In the genomic region with DNA sequence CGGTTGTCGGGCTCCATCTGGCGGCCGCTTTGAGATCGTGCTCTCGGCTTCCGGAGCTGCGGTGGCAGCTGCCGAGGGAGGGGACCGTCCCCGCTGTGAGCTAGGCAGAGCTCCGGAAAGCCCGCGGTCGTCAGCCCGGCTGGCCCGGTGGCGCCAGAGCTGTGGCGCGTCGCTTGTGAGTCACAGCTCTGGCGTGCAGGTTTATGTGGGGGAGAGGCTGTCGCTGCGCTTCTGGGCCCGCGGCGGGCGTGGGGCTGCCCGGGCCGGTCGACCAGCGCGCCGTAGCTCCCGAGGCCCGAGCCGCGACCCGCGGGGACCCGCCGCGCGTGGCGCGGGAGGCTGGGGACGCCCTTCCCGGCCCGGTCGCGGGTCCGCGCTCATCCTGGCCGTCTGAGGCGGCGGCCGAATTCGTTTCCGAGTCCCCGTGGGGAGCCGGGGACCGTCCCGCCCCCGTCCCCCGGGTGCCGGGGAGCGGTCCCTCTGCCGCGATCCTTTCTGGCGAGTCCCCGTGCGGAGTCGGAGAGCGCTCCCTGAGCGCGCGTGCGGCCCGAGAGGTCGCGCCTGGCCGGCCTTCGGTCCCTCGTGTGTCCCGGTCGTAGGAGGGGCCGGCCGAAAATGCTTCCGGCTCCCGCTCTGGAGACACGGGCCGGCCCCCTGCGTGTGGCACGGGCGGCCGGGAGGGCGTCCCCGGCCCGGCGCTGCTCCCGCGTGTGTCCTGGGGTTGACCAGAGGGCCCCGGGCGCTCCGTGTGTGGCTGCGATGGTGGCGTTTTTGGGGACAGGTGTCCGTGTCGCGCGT, we compare ENCODE assay signal across 7 cellular contexts.
A peak's percentile ranks its signal among the peaks of the same experiment; 100 is the strongest.
DNase-seq lines count a peak whose midpoint lies in the region; ATAC-seq, FAIRE-seq and TF ChIP-seq lines count a peak whose summit lies in the region.
"Not testable (repeated sequence)": the region's sequence is repeated elsewhere in the genome, so short reads cannot be mapped to it uniquely, and the experiment has no call there.

No MANE protein-coding gene starts in this region.

- H4K20me1 ChIP-seq in GM12878 (ENCODE audit: control insufficient read depth, insufficient read depth), result not testable (repeated sequence)

- H3K27me3 Mint-ChIP-seq in activated B cell treated with CpG ODN at 0.5 μM for 24 hours, result not testable (repeated sequence)

- TF ChIP-seq POLR2A in GM12878 (IDR thresholded peaks at IDR 0.05; ENCODE audit: low read depth, low read length), result not testable (repeated sequence)

- intact Hi-C loops in activated B cell treated with CpG ODN at 0.5 μM for 24 hours (cut with micrococcal nuclease); GM12878 (cut with micrococcal nuclease; ENCODE audit: unreplicated experiment); heart right ventricle (cut with DNase I); sciatic nerve (cut with DNase I): not testable (repeated sequence)

- H3K4me2 ChIP-seq in GM12878 (ENCODE audit: control insufficient read depth, insufficient read depth), result not testable (repeated sequence)

- H3K9me3 Mint-ChIP-seq in activated B cell treated with CpG ODN at 0.5 μM for 24 hours, result not testable (repeated sequence)

- TF ChIP-seq RAD21 in GM12878 (IDR thresholded peaks at IDR 0.05; ENCODE audit: insufficient read depth, low read depth, low read length), result not testable (repeated sequence)

- not testable (repeated sequence) for H2AFZ ChIP-seq in GM12878 (ENCODE audit: control insufficient read depth, low read depth, low read length)

- H3K79me2 ChIP-seq in GM12878 (ENCODE audit: control insufficient read depth, insufficient read depth, low read length), result not testable (repeated sequence)

- H3K9me3 ChIP-seq in GM12878 (replicated peaks; ENCODE audit: control insufficient read depth, insufficient read depth, low read length); heart right ventricle; lung (ENCODE audit: control insufficient read depth in 2 of 2, insufficient read depth in 1 of 2, low read length in 1 of 2): not testable (repeated sequence)

- H3K36me3 Mint-ChIP-seq in activated B cell treated with CpG ODN at 0.5 μM for 24 hours (ENCODE audit: low read depth), result not testable (repeated sequence)

- not testable (repeated sequence) for H3K27ac ChIP-seq in GM12878 (ENCODE audit: control insufficient read depth, insufficient read depth); heart right ventricle; lung (ENCODE audit: low read depth in 1 of 2, low read length in 1 of 2)

- not testable (repeated sequence) for H3K27me3 ChIP-seq in GM12878 (replicated peaks in 1 of 2; ENCODE audit: control insufficient read depth in 2 of 2, insufficient read depth in 2 of 2, low read length in 1 of 2); heart right ventricle; lung (ENCODE audit: control insufficient read depth, insufficient read depth)

- FAIRE-seq in GM12878 (lab: Jason Lieb, UNC), result not testable (repeated sequence)

- not testable (repeated sequence) for BruUV-seq in GM12878 (replicated peaks; lab: Mats Ljungman, UMichigan)

- RAD21 ChIA-PET in GM12878 (lab: Charles Lee; ENCODE audit: unreplicated experiment), result not testable (repeated sequence)

- not testable (repeated sequence) for H3K4me3 ChIP-seq in GM12878, heart right ventricle, lung

- peak; percentile 92 for ATAC-seq in GM19372 (IDR thresholded peaks at IDR 0.05; ENCODE audit: low read depth, unreplicated experiment)
- peak; percentile 97 for ATAC-seq in HG03520 (IDR thresholded peaks at IDR 0.05; ENCODE audit: unreplicated experiment)
- peak; percentile 100 for ATAC-seq in activated B cell treated with CpG ODN at 0.5 μM for 24 hours (ENCODE audit: low read depth)
- peak; percentile 100 for ATAC-seq in GM12878
- peak; percentile 90 to 100 (median 100) for ATAC-seq in heart right ventricle
- ATAC-seq in lung (ENCODE audit: insufficient read depth, low FRiP score), result peak; percentile 90
- ATAC-seq in sciatic nerve, result peak; percentile 98

- CTCF ChIA-PET in activated B cell treated with CpG ODN at 0.5 μM for 24 hours (lab: Charles Lee); GM12878 (lab: Yijun Ruan, JAX): not testable (repeated sequence)

- no CpG with 5 or more reads among the region's 111 CpGs for WGBS in GM12878 (ENCODE audit: insufficient coverage, insufficient replicate concordance, low lambda C conversion rate, missing lambda C conversion rate)
- no CpG with 5 or more reads among the region's 111 CpGs for WGBS in heart right ventricle, 2 donors
- no CpG with 5 or more reads among the region's 111 CpGs for WGBS in lung, 2 donors

- not testable (repeated sequence) for DNase-seq in activated B cell treated with CpG ODN at 0.5 μM for 24 hours; GM12878 (ENCODE audit: low read depth, low spot score); heart right ventricle; lung (ENCODE audit: low spot score); sciatic nerve (ENCODE audit: low spot score)

- not testable (repeated sequence) for H3K4me3 Mint-ChIP-seq in activated B cell treated with CpG ODN at 0.5 μM for 24 hours

- not testable (repeated sequence) for H3K27ac Mint-ChIP-seq in activated B cell treated with CpG ODN at 0.5 μM for 24 hours

- not testable (repeated sequence) for H3K9ac ChIP-seq in GM12878 (ENCODE audit: control insufficient read depth, insufficient read depth, low read length)

- H3K36me3 ChIP-seq in GM12878 (ENCODE audit: control insufficient read depth in 2 of 2, insufficient read depth in 2 of 2, low read length in 1 of 2); heart right ventricle; lung (ENCODE audit: control insufficient read depth in 2 of 2, insufficient read depth in 2 of 2, low read length in 2 of 2): not testable (repeated sequence)

- not testable (repeated sequence) for H3K4me1 Mint-ChIP-seq in activated B cell treated with CpG ODN at 0.5 μM for 24 hours

- H3K4me1 ChIP-seq in GM12878 (ENCODE audit: control insufficient read depth, insufficient read depth, low read length); heart right ventricle; lung (ENCODE audit: control insufficient read depth in 2 of 2, insufficient read depth in 2 of 2, low read length in 2 of 2): not testable (repeated sequence)

- TF ChIP-seq CTCF in activated B cell treated with CpG ODN at 0.5 μM for 24 hours (IDR thresholded peaks at IDR 0.05); GM12878 (IDR thresholded peaks at IDR 0.05 in 2 of 3, conservative IDR thresholded peaks at IDR 0.05 in 1 of 3; ENCODE audit: control insufficient read depth in 2 of 3, extremely low read depth in 1 of 3, insufficient read depth in 1 of 3, low read depth in 3 of 3, low read length in 3 of 3); heart right ventricle (IDR thresholded peaks at IDR 0.05); lung (IDR thresholded peaks at IDR 0.05; ENCODE audit: control extremely low read depth, extremely low read depth): not testable (repeated sequence)

- not testable (repeated sequence) for TF ChIP-seq EP300 in GM12878 (IDR thresholded peaks at IDR 0.05; ENCODE audit: borderline replicate concordance in 1 of 2, control insufficient read depth in 1 of 2, low read depth in 2 of 2, low read length in 2 of 2)

- SMC1A ChIA-PET in GM12878 (lab: Charles Lee; ENCODE audit: uncharacterized antibody, unreplicated experiment), result not testable (repeated sequence)

- POLR2A ChIA-PET in activated B cell treated with CpG ODN at 0.5 μM for 24 hours (lab: Charles Lee); GM12878 (lab: Charles Lee): not testable (repeated sequence)

- in situ Hi-C loops in GM12878 (cut with MboI), result not testable (repeated sequence)
